In genomic region chr19:48618916-48619691, GRCh38 we compare ENCODE assay signal across 1 cellular context.
TF ChIP-seq lines count a peak whose summit lies in the region.

Gene RPL18 (minus strand): TSS chr19:48619178. CDS start chr19:48619143, 35 bp downstream.
Gene SPHK2 (plus strand): TSS chr19:48619506. CDS start chr19:48620515, 1,009 bp downstream.

TF ChIP-seq in HepG2, 621 proteins besides CTCF, POLR2A, EP300 and RAD21 (continued from another document):
- TF ChIP-seq NFAT5 (CRISPR knock-in tag; IDR thresholded peaks at IDR 0.05) (peak; percentile 82), GZF1 (CRISPR knock-in tag; IDR thresholded peaks at IDR 0.05) (no peak), ZBTB43 (CRISPR knock-in tag; conservative IDR thresholded peaks at IDR 0.05) (peak; percentile 62; the same call in 1 of the 2 replicates), ZNF414 (CRISPR knock-in tag; IDR thresholded peaks at IDR 0.05) (peak; percentile 95), DMAP1 (CRISPR knock-in tag; IDR thresholded peaks at IDR 0.05) (peak; percentile 99), ZNF629 (CRISPR knock-in tag; conservative IDR thresholded peaks at IDR 0.05) (no peak), MTA3 (CRISPR knock-in tag; IDR thresholded peaks at IDR 0.05) (no peak), MTA1 (CRISPR knock-in tag; IDR thresholded peaks at IDR 0.05; ENCODE audit: borderline replicate concordance) (no peak; the same call in 1 of the 2 replicates), CREM (IDR thresholded peaks at IDR 0.05) (peak; percentile 100), CREM (CRISPR knock-in tag; IDR thresholded peaks at IDR 0.05) (peak; percentile 92), ATF7 (IDR thresholded peaks at IDR 0.05) (peak; percentile 73), ATF7 (CRISPR knock-in tag; IDR thresholded peaks at IDR 0.05) (peak; percentile 93), POLR2G (IDR thresholded peaks at IDR 0.05; ENCODE audit: low read depth, low read length) (peak; percentile 99), ZNF230 (CRISPR knock-in tag; IDR thresholded peaks at IDR 0.05) (peak; percentile 51; the same call in 1 of the 2 replicates), ZNF816 (CRISPR knock-in tag; IDR thresholded peaks at IDR 0.05; ENCODE audit: borderline replicate concordance) (peak; percentile 70; the same call in 1 of the 2 replicates), ZC3H13 (CRISPR knock-in tag; IDR thresholded peaks at IDR 0.05) (peak; percentile 87), ARID5B (CRISPR knock-in tag; IDR thresholded peaks at IDR 0.05) (peak; percentile 68), ZNF564 (CRISPR knock-in tag; IDR thresholded peaks at IDR 0.05) (peak; percentile 87), ZBTB20 (CRISPR knock-in tag; IDR thresholded peaks at IDR 0.05; ENCODE audit: borderline replicate concordance, low read depth) (no peak), JDP2 (CRISPR knock-in tag; IDR thresholded peaks at IDR 0.05; ENCODE audit: borderline replicate concordance) (no peak), HBP1 (CRISPR knock-in tag; IDR thresholded peaks at IDR 0.05; ENCODE audit: low read depth) (peak; percentile 83; the same call in 1 of the 2 replicates), TFE3 (CRISPR knock-in tag; IDR thresholded peaks at IDR 0.05) (peak; percentile 55), ETV6 (CRISPR knock-in tag; conservative IDR thresholded peaks at IDR 0.05) (peak; percentile 70), ISL2 (CRISPR knock-in tag; IDR thresholded peaks at IDR 0.05) (peak; percentile 79), PCBP2 (optimal IDR thresholded peaks at IDR 0.05; ENCODE audit: low read depth, low read length, poor library complexity, severe bottlenecking) (no peak), MEIS1 (CRISPR knock-in tag; IDR thresholded peaks at IDR 0.05; ENCODE audit: borderline replicate concordance) (peak; percentile 86; the same call in 1 of the 2 replicates)
